In genomic region chr20:50967621-50968020, GRCh38 we compare ENCODE assay signal across 22 cellular contexts. TPM values are rescaled to one million over a fixed set of nuclear protein-coding genes. Genes with fewer than 3 reads are reported as not detected.
DNase-seq lines count a peak whose midpoint lies in the region; ATAC-seq and TF ChIP-seq lines count a peak whose summit lies in the region.
"Had no signal": no experiment of that assay in that cellular context is flagged by ENCODE, and none has a peak within 500 bp of the region (broad histone marks: within the 10 kb centered on the region; RNA-seq: fewer than 3 reads in every experiment).

No MANE protein-coding gene starts in this region.

- peak overlapping the region; percentile 18 for H3K27ac ChIP-seq in thymus (ENCODE audit: low read depth)
- H3K27ac ChIP-seq in smooth muscle cell (ENCODE audit: low read depth), result no peak overlapping the region
- H3K27ac ChIP-seq: heart left ventricle, suprapubic skin had no signal

- H3K4me2 ChIP-seq in smooth muscle cell, result no peak overlapping the region

- H3K4me3 ChIP-seq in adipocyte (ENCODE audit: low read length) (no peak overlapping the region), thymus (ENCODE audit: low read length) (no peak overlapping the region), smooth muscle cell (no peak overlapping the region)
- H3K4me3 ChIP-seq: heart left ventricle, suprapubic skin had no signal

- H3K9me3 ChIP-seq in adipocyte (ENCODE audit: control insufficient read depth, low read length) (no peaks in the 10 kb centered on the region), thymus (ENCODE audit: control insufficient read depth) (no peaks in the 10 kb centered on the region), smooth muscle cell (replicated peaks; ENCODE audit: low read depth) (no peaks in the 10 kb centered on the region)
- H3K9me3 ChIP-seq: BE2C, heart left ventricle, suprapubic skin had no signal

- no peaks in the 10 kb centered on the region for H4K20me1 ChIP-seq in smooth muscle cell (ENCODE audit: low read depth)

- H3K4me1 ChIP-seq in adipocyte (ENCODE audit: control insufficient read depth, insufficient read depth, low read length), result no peaks in the 10 kb centered on the region
- H3K4me1 ChIP-seq in thymus (ENCODE audit: control insufficient read depth, insufficient read depth, low read length), result no peaks in the 10 kb centered on the region
- H3K4me1 ChIP-seq in smooth muscle cell (ENCODE audit: low read depth), result peaks cover 22% of the 10 kb centered on the region
- H3K4me1 ChIP-seq: BE2C, heart left ventricle, suprapubic skin had no signal

- DNase-seq in NCI-H2171 treated with DMSO at 0.1 percent for 48 hours (lab: John Stamatoyannopoulos, UW) (peak; percentile 68), adipocyte (ENCODE audit: low read depth) (peak; percentile 36), mesenteric fat pad (ENCODE audit: low spot score) (peak; percentile 30), omental fat pad (ENCODE audit: low spot score) (no peak), smooth muscle cell (lab: John Stamatoyannopoulos, UW; ENCODE audit: unreplicated experiment) (no peak)
- DNase-seq: activated CD4-positive, alpha-beta T cell treated with anti-CD3 and anti-CD28 coated beads, Interleukin-2, amount 50 U/mL, for 1 hour; activated naive CD4-positive, alpha-beta T cell treated with anti-CD3 and anti-CD28 coated beads, Interleukin-2, amount 10 ng/mL, durations not matched to agents 7 days and 5 days; activated T-cell treated with anti-CD3 and anti-CD28 coated beads for 4 hours; BE2C; dermis blood vessel endothelial cell; GOT3; heart left ventricle; immature natural killer cell; mesendoderm; NCI-H2107; NCI-H774; stimulated activated CD4-positive, alpha-beta T cell treated with anti-CD3 and anti-CD28 coated beads, Interleukin-4, amount 100 ng/mL, for 4 hours; stimulated activated CD8-positive, alpha-beta memory T cell treated with anti-CD3 and anti-CD28 coated beads, Interleukin-4, amount 100 ng/mL, for 48 hours had no signal

- TF ChIP-seq CTCF in omental fat pad (IDR thresholded peaks at IDR 0.05) (no peak), smooth muscle cell (IDR thresholded peaks at IDR 0.05; ENCODE audit: borderline replicate concordance, insufficient read depth, poor library complexity, severe bottlenecking) (no peak)

- H3K9ac ChIP-seq in adipocyte (ENCODE audit: low read length), result no peak overlapping the region
- no peak overlapping the region for H3K9ac ChIP-seq in smooth muscle cell (ENCODE audit: low read depth)

- no peak overlapping the region for H2AFZ ChIP-seq in smooth muscle cell (ENCODE audit: low read depth)

- no peaks in the 10 kb centered on the region for H3K36me3 ChIP-seq in adipocyte (ENCODE audit: control insufficient read depth, insufficient read depth, low read length, severe bottlenecking)
- H3K36me3 ChIP-seq in thymus (ENCODE audit: control insufficient read depth, insufficient read depth), result no peaks in the 10 kb centered on the region
- no peaks in the 10 kb centered on the region for H3K36me3 ChIP-seq in smooth muscle cell (ENCODE audit: low read depth)
- H3K36me3 ChIP-seq: BE2C, heart left ventricle had no signal

- no peak for ATAC-seq in omental fat pad (ENCODE audit: low FRiP score)
- ATAC-seq in GM18873 (IDR thresholded peaks at IDR 0.05; ENCODE audit: low FRiP score, unreplicated experiment), result no peak
- ATAC-seq: heart left ventricle, Panc1 had no signal

- no peaks in the 10 kb centered on the region for H3F3A ChIP-seq in smooth muscle cell (ENCODE audit: low read depth)

- peaks cover 5% of the 10 kb centered on the region for H3K27me3 ChIP-seq in adipocyte (replicated peaks; ENCODE audit: control insufficient read depth, insufficient read depth, low read length)
- no peaks in the 10 kb centered on the region for H3K27me3 ChIP-seq in thymus (ENCODE audit: control insufficient read depth, insufficient read depth)
- H3K27me3 ChIP-seq in smooth muscle cell (ENCODE audit: low read depth), result no peaks in the 10 kb centered on the region

- 60% methylated on average over 7 of the region's 7 CpGs for WGBS in thymus
- WGBS in smooth muscle cell (ENCODE audit: low lambda C conversion rate), result 71% methylated on average over 7 of the region's 7 CpGs

- H3K79me2 ChIP-seq in smooth muscle cell (ENCODE audit: low read depth), result no peaks in the 10 kb centered on the region

RNA-seq across cellular contexts. Expression of gene MOCS3, which starts 9.0 kb away (rescaled TPM):
- total RNA-seq in mesenteric fat pad (3.6 TPM), omental fat pad (1 to 10 TPM; 3.3 to 5.5 (median 3.6) TPM), smooth muscle cell (3.7 and 5.2 TPM in 2 replicates)
- polyA plus RNA-seq in thymus (3.7 TPM), smooth muscle cell (3.2 and 3.7 TPM in 2 replicates)

RNA-seq across cellular contexts. Expression of gene DPM1, which starts 9.3 kb away (rescaled TPM):
- 34.2 TPM for total RNA-seq in mesenteric fat pad
- 80.9 TPM for polyA plus RNA-seq in thymus
- total RNA-seq in omental fat pad, result 10 to 100 TPM; 39.0 to 62.0 (median 49.6) TPM
- 141 and 148 TPM in 2 replicates for total RNA-seq in smooth muscle cell
- 89.1 and 104 TPM in 2 replicates for polyA plus RNA-seq in smooth muscle cell

RNA-seq across cellular contexts. Expression of gene ADNP, which starts 36.4 kb away (rescaled TPM):
- 42.0 TPM for total RNA-seq in mesenteric fat pad
- polyA plus RNA-seq in thymus, result 55.6 TPM
- total RNA-seq in omental fat pad, result 10 to 100 TPM; 42.2 to 65.9 (median 47.3) TPM
- total RNA-seq in smooth muscle cell, result 54.9 and 57.4 TPM in 2 replicates
- 14.2 and 15.3 TPM in 2 replicates for polyA plus RNA-seq in smooth muscle cell

RNA-seq across cellular contexts. Expression of gene KCNG1, which starts 55.3 kb away (rescaled TPM):
- 0.19 TPM for total RNA-seq in mesenteric fat pad
- polyA plus RNA-seq in thymus, result 0.71 TPM
- 1 to 10 TPM in 2 of 4 donors, under 1 TPM in 1, not detected in 1; 0.19 to 1.4 (median 1.2) TPM for total RNA-seq in omental fat pad
- 37.4 and 51.2 TPM in 2 replicates for total RNA-seq in smooth muscle cell
- 52.0 and 54.1 TPM in 2 replicates for polyA plus RNA-seq in smooth muscle cell
- polyA plus RNA-seq: immature natural killer cell had no signal

Comparison
In these comparisons a context has a peak if more than half of its experiments do, and no peak if none do; other contexts are left out.
1. DNase-seq: peak in NCI-H2171 treated with DMSO at 0.1 percent for 48 hours (single experiment), adipocyte (single experiment) and mesenteric fat pad (single experiment); none in omental fat pad (single experiment) and smooth muscle cell (single experiment).